ENCODE assay signal across 11 cellular contexts in genomic region chr7:158015403-158016116, GRCh38.
DNase-seq lines count a peak whose midpoint lies in the region; ATAC-seq, FAIRE-seq and TF ChIP-seq lines count a peak whose summit lies in the region.
"Had no signal": no experiment of that assay in that cellular context is flagged by ENCODE, and none has a peak within 500 bp of the region (broad histone marks: within the 10 kb centered on the region; RNA-seq: fewer than 3 reads in every experiment).

No MANE protein-coding gene starts in this region.

- intact Hi-C loops in esophagus squamous epithelium (cut with DNase I) = no loop called here
- intact Hi-C loops in pancreas (cut with DNase I) = no loop called here

- peak in 3 of 4 donors; percentile 37 to 67 (median 63) for ATAC-seq in pancreas

- no peak for TF ChIP-seq CTCF in esophagus squamous epithelium (IDR thresholded peaks at IDR 0.05)
- no peak for TF ChIP-seq CTCF in pancreas (IDR thresholded peaks at IDR 0.05)

- DNase-seq in COR-L47 (lab: John Stamatoyannopoulos, UW) (peak; percentile 64), NCI-H1417 treated with DMSO at 0.1 percent for 48 hours (lab: John Stamatoyannopoulos, UW) (peak; percentile 74), esophagus squamous epithelium (lab: John Stamatoyannopoulos, UW) (no peak), pancreas (peak in 1 of 6 donors; percentile 34), GDM1 (lab: John Stamatoyannopoulos, UW) (no peak), hepatic stellate cell (ENCODE audit: low spot score) (no peak), NCI-H2029 (lab: John Stamatoyannopoulos, UW) (no peak)
- DNase-seq in activated CD4-positive, alpha-beta T cell treated with anti-CD3 and anti-CD28 coated beads for 48 hours = no peak
- DNase-seq: effector CD8-positive, alpha-beta T cell had no signal

- FAIRE-seq in pancreas (lab: Jason Lieb, UNC) = no peak

- H3K4me1 ChIP-seq in esophagus squamous epithelium = peaks cover 0 to 21% (median 9%) of the 10 kb centered on the region in 3 donors
- peaks cover 0 to 10% (median 0%) of the 10 kb centered on the region in 3 donors for H3K4me1 ChIP-seq in pancreas

- TF ChIP-seq POLR2A in esophagus squamous epithelium (IDR thresholded peaks at IDR 0.05) = no peak

- WGBS in esophagus squamous epithelium, 2 donors = 65 to 68% methylated on average over 5 to 18 of the region's 18 CpGs
- 31 to 37% methylated on average over 18 of the region's 18 CpGs for WGBS in pancreas, 2 donors

- H3K36me3 ChIP-seq in esophagus squamous epithelium = no peaks in the 10 kb centered on the region
- H3K36me3 ChIP-seq in pancreas = no peaks in the 10 kb centered on the region

- H3K27ac ChIP-seq in esophagus squamous epithelium (peak overlapping the region in 1 of 4 donors; percentile 49), pancreas (peak overlapping the region in 2 of 4 donors; percentile 20 to 57)
- H3K27ac ChIP-seq: HL-60, RWPE1 had no signal

- H3K4me3 ChIP-seq in esophagus squamous epithelium = peak overlapping the region in 3 of 4 donors; percentile 14 to 53 (median 24)
- H3K4me3 ChIP-seq in pancreas = peak overlapping the region in 1 of 4 donors; percentile 28

- H3K27me3 ChIP-seq in esophagus squamous epithelium (peaks cover 0 to 20% (median 0%) of the 10 kb centered on the region in 4 donors), pancreas (no peaks in the 10 kb centered on the region)

- H3K9me3 ChIP-seq in esophagus squamous epithelium = no peaks in the 10 kb centered on the region
- no peaks in the 10 kb centered on the region for H3K9me3 ChIP-seq in pancreas

Comparison
In these comparisons a context has a peak if more than half of its experiments do, and no peak if none do; other contexts are left out.
1. DNase-seq: peak in COR-L47 (single experiment) and NCI-H1417 treated with DMSO at 0.1 percent for 48 hours (single experiment); none in esophagus squamous epithelium (single experiment), GDM1 (single experiment), hepatic stellate cell (single experiment), NCI-H2029 (single experiment) and activated CD4-positive, alpha-beta T cell treated with anti-CD3 and anti-CD28 coated beads for 48 hours (single experiment).